ENCODE assay signal across 11 cellular contexts in the genomic region with DNA sequence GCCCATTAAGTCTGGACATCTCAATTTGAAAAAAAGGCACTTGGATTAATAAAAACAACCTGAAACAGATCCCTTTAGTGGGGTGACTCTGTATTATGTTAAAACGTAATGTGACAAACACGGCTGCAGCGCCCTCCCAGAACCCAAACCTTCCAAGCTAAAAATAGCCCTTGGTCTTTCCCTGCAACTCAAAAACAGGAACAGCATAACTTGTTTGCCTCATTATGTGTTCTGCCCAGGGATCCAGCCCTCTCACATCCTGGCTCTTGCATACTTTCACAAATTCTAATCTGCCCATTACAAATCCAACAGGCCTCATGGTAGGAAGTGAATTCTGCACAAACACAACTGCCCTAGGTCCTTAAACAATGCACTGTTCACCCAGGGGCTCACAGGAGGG.
A peak's percentile ranks its signal among the peaks of the same experiment; 100 is the strongest.
DNase-seq lines count a peak whose midpoint lies in the region; ATAC-seq, FAIRE-seq and TF ChIP-seq lines count a peak whose summit lies in the region.
"Had no signal": no experiment of that assay in that cellular context is flagged by ENCODE, and none has a peak within 500 bp of the region (broad histone marks: within the 10 kb centered on the region; RNA-seq: fewer than 3 reads in every experiment).

No MANE protein-coding gene starts in this region.

- no peaks in the 10 kb centered on the region for H3K79me2 ChIP-seq in H1 (ENCODE audit: control insufficient read depth in 1 of 2, insufficient read depth in 2 of 2, low read length in 2 of 2)

- H4K8ac ChIP-seq in H1 (ENCODE audit: extremely low read depth, insufficient read depth, low read length) = no peak overlapping the region

- H3K14ac ChIP-seq in H1 (ENCODE audit: insufficient read length) = no peak overlapping the region

- H3K23ac ChIP-seq in H1 (ENCODE audit: insufficient read length) = no peak overlapping the region

- no peak overlapping the region for H4K91ac ChIP-seq in H1 (replicated peaks; ENCODE audit: insufficient read length, low read length)

- no peaks in the 10 kb centered on the region for H3K79me1 ChIP-seq in H1 (ENCODE audit: low read depth, low read length)

- H3K4me1 ChIP-seq in SJSA1 (replicated peaks) = peaks cover 19% of the 10 kb centered on the region
- H3K4me1 ChIP-seq in H1 (replicated peaks in 1 of 4; ENCODE audit: control insufficient read depth in 3 of 4, insufficient read depth in 4 of 4, low read length in 3 of 4) = peaks cover 0 to 7% (median 2%) of the 10 kb centered on the region in 4 experiments; a peak in 2 of 7 replicates
- peaks cover 33 to 58% of the 10 kb centered on the region in 2 donors for H3K4me1 ChIP-seq in thoracic aorta (ENCODE audit: control insufficient read depth in 1 of 2, low read depth in 2 of 2)
- no peaks in the 10 kb centered on the region for H3K4me1 ChIP-seq in prostate gland (replicated peaks)

- TF ChIP-seq POLR2A in H1 (IDR thresholded peaks at IDR 0.05; ENCODE audit: control extremely low read depth in 1 of 2, low read depth in 2 of 2, low read length in 2 of 2) = no peak
- TF ChIP-seq POLR2A in lower leg skin (IDR thresholded peaks at IDR 0.05) = no peak
- TF ChIP-seq POLR2A in prostate gland (IDR thresholded peaks at IDR 0.05) = no peak

- H3K36me3 ChIP-seq in SJSA1 (no peaks in the 10 kb centered on the region), H1 (ENCODE audit: control insufficient read depth in 2 of 4, insufficient read depth in 4 of 4, low read length in 3 of 4) (no peaks in the 10 kb centered on the region), thoracic aorta (no peaks in the 10 kb centered on the region), prostate gland (no peaks in the 10 kb centered on the region)

- no peak overlapping the region for H3K4ac ChIP-seq in H1 (replicated peaks; ENCODE audit: insufficient read length, low read depth, low read length)

- no peak overlapping the region for H2BK20ac ChIP-seq in H1 (ENCODE audit: low read length)

- no peak for TF ChIP-seq EP300 in H1 (IDR thresholded peaks at IDR 0.05; ENCODE audit: borderline replicate concordance in 1 of 2, low read depth in 2 of 2, low read length in 2 of 2)

- CTCF ChIA-PET in H1 (lab: Charles Lee; ENCODE audit: partially characterized antibody) = interaction anchor here (0.9 to 4.9 kb wide), 3 partner anchors 14 to 169 kb away, joined by 3 to 28 read pairs (median 8); no protein-coding TSS in a partner anchor

- H2BK15ac ChIP-seq in H1 (ENCODE audit: low read length) = no peak overlapping the region

- no peak for FAIRE-seq in H1 (lab: Jason Lieb, UNC)

- no peak overlapping the region for H3K18ac ChIP-seq in H1 (ENCODE audit: extremely low read depth, low read length)

- H3K56ac ChIP-seq in H1 (replicated peaks; ENCODE audit: insufficient read length, low read depth, low read length) = no peak overlapping the region

- TF ChIP-seq CTCF in H1 (IDR thresholded peaks at IDR 0.05; ENCODE audit: control extremely low read depth in 1 of 3, insufficient read depth in 1 of 3, low read depth in 1 of 3, low read length in 3 of 3) = no peak
- no peak for TF ChIP-seq CTCF in lower leg skin (IDR thresholded peaks at IDR 0.05)
- TF ChIP-seq CTCF in thoracic aorta (IDR thresholded peaks at IDR 0.05) = no peak
- TF ChIP-seq CTCF in prostate gland (IDR thresholded peaks at IDR 0.05) = no peak

- no peaks in the 10 kb centered on the region; the same call in 1 of the 2 replicates for H3K27me3 ChIP-seq in SJSA1 (replicated peaks)
- no peaks in the 10 kb centered on the region for H3K27me3 ChIP-seq in H1 (replicated peaks in 1 of 4; ENCODE audit: control insufficient read depth in 3 of 4, extremely low read depth in 1 of 4, insufficient read depth in 3 of 4, low read length in 3 of 4)
- H3K27me3 ChIP-seq in thoracic aorta (replicated peaks; ENCODE audit: insufficient read depth) = no peaks in the 10 kb centered on the region
- no peaks in the 10 kb centered on the region for H3K27me3 ChIP-seq in prostate gland (replicated peaks; ENCODE audit: insufficient read depth)

- WGBS in H1 (ENCODE audit: extremely low coverage in 1 of 2, insufficient coverage in 1 of 2, insufficient read length in 1 of 2, insufficient replicate concordance in 2 of 2, low coverage in 1 of 2, low lambda C conversion rate in 2 of 2, missing lambda C conversion rate in 1 of 2), 2 experiments = 56% methylated on average over 3 of the region's 3 CpGs; no CpG with 5 or more reads in 1 of the 2 experiments
- 36 to 46% methylated on average over 3 of the region's 3 CpGs for WGBS in lower leg skin, 2 donors
- WGBS in prostate gland = 32% methylated on average over 3 of the region's 3 CpGs

- peak overlapping the region; percentile 49; the same call in 1 of the 2 replicates for H2AFZ ChIP-seq in H1 (ENCODE audit: low read length)

- intact Hi-C loops in lower leg skin (cut with DNase I; ENCODE audit: low total_unique reads) = no loop called here
- intact Hi-C loops in prostate gland (cut with DNase I) = no loop called here

- no peaks in the 10 kb centered on the region for H4K20me1 ChIP-seq in H1 (replicated peaks in 1 of 2; ENCODE audit: control insufficient read depth in 1 of 2, insufficient read depth in 2 of 2, low read length in 2 of 2)

- H3K9ac ChIP-seq in H1 (replicated peaks in 1 of 4; ENCODE audit: extremely low read depth in 1 of 4, low read depth in 3 of 4, low read length in 3 of 4) = no peak overlapping the region
- H3K9ac ChIP-seq: KMS-11 had no signal

- POLR2A ChIA-PET in H1 (lab: Charles Lee; ENCODE audit: partially characterized antibody) = interaction anchor here (1.1 kb wide), 1 partner anchor 94 kb away, joined by 3 read pairs; no protein-coding TSS in a partner anchor

- H2AK5ac ChIP-seq in H1 (ENCODE audit: low read depth, low read length) = no peak overlapping the region

- no peak overlapping the region for H3K4me2 ChIP-seq in H1 (ENCODE audit: insufficient read depth in 1 of 2, low read depth in 2 of 2, low read length in 2 of 2)
- H3K4me2 ChIP-seq: KMS-11 had no signal

- no peak for TF ChIP-seq RAD21 in H1 (IDR thresholded peaks at IDR 0.05 in 1 of 2, conservative IDR thresholded peaks at IDR 0.05 in 1 of 2; ENCODE audit: low read depth in 2 of 2, low read length in 2 of 2)

- ATAC-seq in thoracic aorta (ENCODE audit: insufficient number of reproducible peaks, low FRiP score, low read depth) (peak; percentile 87), HG03045 (IDR thresholded peaks at IDR 0.05; ENCODE audit: unreplicated experiment) (no peak), GM18519 (IDR thresholded peaks at IDR 0.05; ENCODE audit: low FRiP score, unreplicated experiment) (no peak)
- ATAC-seq: esophagus mucosa had no signal

- DNase-seq in SJSA1 (ENCODE audit: low read depth in 1 of 2, low spot score in 2 of 2) (peak in 1 of 2 experiments; percentile 16), H1 (ENCODE audit: low read depth in 1 of 2, low spot score in 2 of 2) (no peak), lower leg skin (ENCODE audit: low spot score in 2 of 2) (peak; percentile 61 to 89), thoracic aorta (ENCODE audit: low spot score) (no peak), prostate gland (ENCODE audit: low spot score) (no peak)
- DNase-seq: activated gamma-delta T cell treated with Interleukin-2 at 50 U/mL for 16 hours had no signal

- no peak overlapping the region for H2BK12ac ChIP-seq in H1 (ENCODE audit: low read depth, low read length)

- H3K9me3 ChIP-seq in SJSA1 (replicated peaks) = no peaks in the 10 kb centered on the region
- no peaks in the 10 kb centered on the region for H3K9me3 ChIP-seq in H1 (ENCODE audit: insufficient read depth in 2 of 2, low read depth in 1 of 2, low read length in 1 of 2)
- H3K9me3 ChIP-seq in thoracic aorta = no peaks in the 10 kb centered on the region
- H3K9me3 ChIP-seq in prostate gland = no peaks in the 10 kb centered on the region

- H3K27ac ChIP-seq in SJSA1 (peak overlapping the region; percentile 17; the same call in 1 of the 2 replicates), H1 (ENCODE audit: low read depth, low read length) (no peak overlapping the region), thoracic aorta (peak overlapping the region; percentile 86), prostate gland (peak overlapping the region in 1 of 2 donors; percentile 12)
- H3K27ac ChIP-seq: KMS-11, VCaP had no signal

- H3K23me2 ChIP-seq in H1 (ENCODE audit: low read depth, low read length) = peaks cover 2% of the 10 kb centered on the region; the same call in 1 of the 2 replicates

- no peak overlapping the region for H4K5ac ChIP-seq in H1 (ENCODE audit: insufficient read length, low read depth, low read length)

- no peak overlapping the region for H3K4me3 ChIP-seq in SJSA1
- H3K4me3 ChIP-seq in H1 (ENCODE audit: extremely low read depth in 1 of 4, insufficient read depth in 2 of 4, low read depth in 3 of 4, low read length in 4 of 4) = no peak overlapping the region
- H3K4me3 ChIP-seq in lower leg skin (ENCODE audit: low read depth, poor library complexity, severe bottlenecking) = no peak overlapping the region
- no peak overlapping the region for H3K4me3 ChIP-seq in thoracic aorta
- H3K4me3 ChIP-seq in prostate gland = no peak overlapping the region

- H2BK5ac ChIP-seq in H1 (ENCODE audit: low read depth, low read length) = no peak overlapping the region

- no peak overlapping the region for H2BK120ac ChIP-seq in H1 (replicated peaks; ENCODE audit: low read depth, low read length)

TF ChIP-seq in H1, 55 proteins besides CTCF, POLR2A, EP300 and RAD21:
- TF ChIP-seq BRCA1 (IDR thresholded peaks at IDR 0.05; ENCODE audit: low read depth, low read length) (no peak), TAF1 (IDR thresholded peaks at IDR 0.05; ENCODE audit: low read depth, low read length) (no peak), RNF2 (IDR thresholded peaks at IDR 0.05; ENCODE audit: borderline replicate concordance, low read depth, low read length, missing control alignments, poor library complexity, severe bottlenecking) (no peak)

Comparison
In these comparisons a context has a peak if more than half of its experiments do, and no peak if none do; other contexts are left out.
1. DNase-seq: peak in lower leg skin (2 of 2); none in H1 (0 of 2), thoracic aorta (single experiment) and prostate gland (single experiment).